24 cellular contexts compared by ENCODE assay signal in the genomic region with DNA sequence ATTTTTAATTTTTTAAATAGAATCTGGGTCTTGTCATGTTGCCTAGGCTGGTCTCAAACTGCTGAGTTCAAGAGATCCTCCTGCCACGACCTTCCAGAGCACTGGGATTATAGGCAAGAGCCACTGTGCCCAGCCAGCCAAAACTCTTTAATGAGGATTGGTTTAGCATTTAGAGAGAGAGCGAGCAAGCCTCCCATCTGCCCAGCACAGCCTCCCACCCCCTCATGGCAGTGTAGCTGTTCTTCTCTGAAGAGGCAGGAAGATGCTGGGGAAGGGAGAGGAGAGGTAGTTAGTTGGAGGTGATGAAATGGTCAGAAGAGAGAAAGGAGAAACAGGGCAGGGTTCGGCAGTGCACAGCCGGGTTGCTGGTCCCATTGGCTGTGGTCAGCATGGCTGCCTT.
"Had no signal": no experiment of that assay in that cellular context is flagged by ENCODE, and none has a peak within 500 bp of the region (broad histone marks: within the 10 kb centered on the region; RNA-seq: fewer than 3 reads in every experiment).

No MANE protein-coding gene starts in this region.

- H3K36me3 Mint-ChIP-seq: naive thymus-derived CD4-positive, alpha-beta T cell; stimulated activated effector memory CD8-positive, alpha-beta T cell treated with anti-CD3 and anti-CD28 coated beads, Interleukin-12 subunit alpha, Interleukin-12 subunit beta, amount 100 ng/mL, for 72 hours; type B pancreatic cell had no signal

- H3K4me1 ChIP-seq: gastrocnemius medialis, left lung, prostate gland, stomach had no signal

- H3K27me3 Mint-ChIP-seq: naive thymus-derived CD4-positive, alpha-beta T cell; type B pancreatic cell had no signal

- H3K27ac Mint-ChIP-seq: endodermal cell; naive thymus-derived CD4-positive, alpha-beta T cell; nephron; stimulated activated effector memory CD8-positive, alpha-beta T cell treated with anti-CD3 and anti-CD28 coated beads, Interleukin-12 subunit alpha, Interleukin-12 subunit beta, amount 100 ng/mL, for 72 hours; type B pancreatic cell had no signal

- H3K9me3 ChIP-seq: gastrocnemius medialis, left lung, prostate gland, right atrium auricular region, stomach, thyroid gland had no signal

- ATAC-seq: gastrocnemius medialis; left cardiac atrium; left lung; naive thymus-derived CD4-positive, alpha-beta T cell; sciatic nerve; stimulated activated effector memory CD8-positive, alpha-beta T cell treated with anti-CD3 and anti-CD28 coated beads, Interleukin-12 subunit alpha, Interleukin-12 subunit beta, amount 100 ng/mL, for 72 hours had no signal

- H3K9me3 Mint-ChIP-seq: endodermal cell; nephron; stimulated activated effector memory CD8-positive, alpha-beta T cell treated with anti-CD3 and anti-CD28 coated beads, Interleukin-12 subunit alpha, Interleukin-12 subunit beta, amount 100 ng/mL, for 72 hours; type B pancreatic cell had no signal

- H3K4me3 Mint-ChIP-seq: endodermal cell; naive thymus-derived CD4-positive, alpha-beta T cell; nephron; stimulated activated effector memory CD8-positive, alpha-beta T cell treated with anti-CD3 and anti-CD28 coated beads, Interleukin-12 subunit alpha, Interleukin-12 subunit beta, amount 100 ng/mL, for 72 hours; type B pancreatic cell had no signal

- H3K27me3 ChIP-seq: gastrocnemius medialis, left lung, right atrium auricular region, stomach, thyroid gland had no signal

- DNase-seq: effector CD8-positive, alpha-beta T cell; endodermal cell; foreskin fibroblast; gastrocnemius medialis; head of caudate nucleus; kidney; left cardiac atrium; left lung; mesendoderm; midbrain; naive thymus-derived CD4-positive, alpha-beta T cell; nucleus accumbens; stimulated activated CD4-positive, alpha-beta T cell treated with anti-CD3 and anti-CD28 coated beads, Interleukin-2, amount 100 ng/mL, for 24 hours; stimulated activated CD4-positive, alpha-beta T cell treated with anti-CD3 and anti-CD28 coated beads, Interleukin-4, amount 100 ng/mL, for 24 hours; stimulated activated naive CD4-positive, alpha-beta T cell treated with Interleukin-2 at 50 U/mL for 16 hours; stomach; thyroid gland had no signal

- H3K4me3 ChIP-seq: gastrocnemius medialis, left lung, prostate gland, right atrium auricular region, stomach, thyroid gland had no signal

- H3K27ac ChIP-seq: epithelial cell of prostate, gastrocnemius medialis, left lung, prostate gland, right atrium auricular region, stomach, thyroid gland had no signal

- H3K36me3 ChIP-seq: gastrocnemius medialis, left lung, prostate gland, right atrium auricular region, stomach, thyroid gland had no signal
